Comparison of ENCODE assay signal across 8 cellular contexts in the genomic region with DNA sequence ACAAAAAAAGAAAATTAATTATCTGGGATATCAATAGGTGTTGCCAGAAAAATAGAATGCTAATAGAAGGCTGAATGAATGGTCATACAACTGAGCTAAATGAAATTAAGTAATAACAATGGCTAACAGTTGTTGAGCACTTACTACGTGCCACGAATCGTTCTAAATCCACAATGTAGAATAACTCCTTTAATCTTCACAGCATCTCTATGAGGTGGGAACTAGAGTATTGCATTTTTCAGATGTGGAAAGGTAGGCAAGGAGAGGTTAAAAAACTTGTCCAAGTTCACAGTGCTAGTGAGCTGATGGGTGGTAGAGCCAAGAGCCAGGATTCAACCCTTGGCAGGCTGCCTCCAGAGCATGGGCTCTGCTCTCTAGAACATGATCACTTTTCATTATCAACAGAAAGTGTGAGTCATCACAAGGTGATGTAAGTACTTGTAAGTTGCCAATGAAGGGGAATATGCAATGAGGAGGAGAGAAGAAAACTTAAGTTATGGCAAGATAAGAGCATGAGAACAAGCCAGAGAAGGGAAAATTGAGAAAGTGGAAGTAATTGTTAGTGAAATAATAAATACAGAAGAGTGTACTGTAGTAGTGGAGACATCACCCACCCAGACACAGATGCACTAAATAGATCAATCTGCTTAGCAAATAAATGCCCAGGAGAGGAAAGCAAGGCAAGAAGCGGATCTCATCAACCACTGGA.
DNase-seq lines count a peak whose midpoint lies in the region; ATAC-seq and TF ChIP-seq lines count a peak whose summit lies in the region.

No MANE protein-coding gene starts in this region.

- ATAC-seq in HG03095 (IDR thresholded peaks at IDR 0.05; ENCODE audit: unreplicated experiment) (no peak), GM18873 (IDR thresholded peaks at IDR 0.05; ENCODE audit: low FRiP score, unreplicated experiment) (no peak)

- no peaks in the 10 kb centered on the region for H3K79me2 ChIP-seq in smooth muscle cell (ENCODE audit: low read depth)

- no peak overlapping the region for H2AFZ ChIP-seq in smooth muscle cell (ENCODE audit: low read depth)

- no peaks in the 10 kb centered on the region for H3K36me3 ChIP-seq in smooth muscle cell (ENCODE audit: low read depth)

- no peaks in the 10 kb centered on the region for H3K27me3 ChIP-seq in smooth muscle cell (ENCODE audit: low read depth)

- no peak overlapping the region for H3K4me3 ChIP-seq in smooth muscle cell

- H3K4me2 ChIP-seq in smooth muscle cell: no peak overlapping the region

- no peaks in the 10 kb centered on the region for H3F3A ChIP-seq in smooth muscle cell (ENCODE audit: low read depth)

- DNase-seq in DMS53 (lab: John Stamatoyannopoulos, UW) (peak; percentile 73), NCI-H2029 (lab: John Stamatoyannopoulos, UW) (peak; percentile 81), dedifferentiated amniotic fluid mesenchymal stem cell (ENCODE audit: extremely low spot score) (peak; percentile 88), mucosa of gallbladder (ENCODE audit: low spot score) (peak; percentile 79), T1000 (lab: John Stamatoyannopoulos, UW) (no peak), smooth muscle cell (lab: John Stamatoyannopoulos, UW; ENCODE audit: unreplicated experiment) (no peak)

- H4K20me1 ChIP-seq in smooth muscle cell (ENCODE audit: low read depth): no peaks in the 10 kb centered on the region

- TF ChIP-seq CTCF in smooth muscle cell (IDR thresholded peaks at IDR 0.05; ENCODE audit: borderline replicate concordance, insufficient read depth, poor library complexity, severe bottlenecking): no peak

- H3K9ac ChIP-seq in smooth muscle cell (ENCODE audit: low read depth): no peak overlapping the region

- no peaks in the 10 kb centered on the region for H3K4me1 ChIP-seq in smooth muscle cell (ENCODE audit: low read depth)

- H3K9me3 ChIP-seq in smooth muscle cell (replicated peaks; ENCODE audit: low read depth): no peaks in the 10 kb centered on the region

- WGBS in smooth muscle cell (ENCODE audit: low lambda C conversion rate): 96% methylated on average over 4 of the region's 4 CpGs

- no peak overlapping the region for H3K27ac ChIP-seq in smooth muscle cell (ENCODE audit: low read depth)

Comparison
In these comparisons a context has a peak if more than half of its experiments do, and no peak if none do; other contexts are left out.
1. DNase-seq: peak in DMS53 (single experiment), NCI-H2029 (single experiment), dedifferentiated amniotic fluid mesenchymal stem cell (single experiment) and mucosa of gallbladder (single experiment); none in T1000 (single experiment) and smooth muscle cell (single experiment).